Comparison of ENCODE assay signal across 9 cellular contexts in genomic region chr15:66882251-66883020, GRCh38.
A peak's percentile ranks its signal among the peaks of the same experiment; 100 is the strongest.
DNase-seq lines count a peak whose midpoint lies in the region; ATAC-seq, FAIRE-seq and TF ChIP-seq lines count a peak whose summit lies in the region.
"Had no signal": no experiment of that assay in that cellular context is flagged by ENCODE, and none has a peak within 500 bp of the region (broad histone marks: within the 10 kb centered on the region; RNA-seq: fewer than 3 reads in every experiment).

No MANE protein-coding gene starts in this region.

- POLR2A ChIA-PET in HepG2 (lab: Yijun Ruan, JAX), result no interaction called here

- H3K4me3 ChIP-seq in heart right ventricle (no peak overlapping the region), HepG2 (replicated peaks in 1 of 3; ENCODE audit: insufficient read depth in 1 of 3, low read depth in 2 of 3, low read length in 3 of 3) (no peak overlapping the region)

- H3K36me3 ChIP-seq in heart right ventricle, result no peaks in the 10 kb centered on the region
- no peaks in the 10 kb centered on the region for H3K36me3 ChIP-seq in HepG2 (replicated peaks in 1 of 2; ENCODE audit: control insufficient read depth in 1 of 2, insufficient read depth in 2 of 2, low read length in 2 of 2)

- intact Hi-C loops in heart right ventricle (cut with DNase I) (loop anchor here in 1 of 10 donors (2.0 to 5.0 kb wide), 2 partner anchors 20 to 305 kb away; no protein-coding TSS in a partner anchor), HepG2 (cut with micrococcal nuclease; ENCODE audit: unreplicated experiment) (no loop called here)

- H3K4me1 ChIP-seq in heart right ventricle, result peaks cover 24 to 78% (median 69%) of the 10 kb centered on the region in 9 donors
- H3K4me1 ChIP-seq in HepG2 (ENCODE audit: insufficient read depth, low read length), result peaks cover 13% of the 10 kb centered on the region

- H2AFZ ChIP-seq in HepG2 (ENCODE audit: low read length), result no peak overlapping the region

- BruUV-seq in HepG2 (replicated peaks; lab: Mats Ljungman, UMichigan), result no TSS peak

- H3K4me2 ChIP-seq in HepG2 (ENCODE audit: low read depth, low read length), result no peak overlapping the region

- ATAC-seq in heart right ventricle, result peak in 6 of 8 donors; percentile 10 to 39 (median 18)
- no peak for ATAC-seq in HG03095 (IDR thresholded peaks at IDR 0.05; ENCODE audit: unreplicated experiment)
- no peak for ATAC-seq in HepG2

- TF ChIP-seq POLR2A in HepG2 (IDR thresholded peaks at IDR 0.05; ENCODE audit: insufficient read depth in 1 of 2, low read depth in 2 of 2, low read length in 2 of 2), result no peak

- TF ChIP-seq CTCF in heart right ventricle (IDR thresholded peaks at IDR 0.05) (no peak), HepG2 (CRISPR knock-in tag; IDR thresholded peaks at IDR 0.05) (no peak), GM13977 (IDR thresholded peaks at IDR 0.05; ENCODE audit: extremely low read depth, insufficient read depth, missing control alignments) (no peak)

- no peak for TF ChIP-seq RAD21 in HepG2 (CRISPR knock-in tag; IDR thresholded peaks at IDR 0.05)

- in situ Hi-C loops in HepG2 (cut with HindIII; ENCODE audit: extremely low pct_ligation_motif_present, low pct_unique_long_range_greater_than_20kb) (no loop called here), GM13977 (cut with MboI; ENCODE audit: low pct_unique_long_range_greater_than_20kb, low sequenced_read_pairs, unreplicated experiment) (no loop called here)

- no peaks in the 10 kb centered on the region for H3K79me2 ChIP-seq in HepG2 (ENCODE audit: insufficient read depth, low read length)

- DNase-seq in H4 (ENCODE audit: low spot score) (peak; percentile 52), heart right ventricle (peak in 1 of 2 donors; percentile 31), HepG2 (ENCODE audit: low spot score) (no peak), GM13977 (ENCODE audit: low spot score) (no peak)
- peak; percentile 14 for DNase-seq in stimulated activated CD8-positive, alpha-beta memory T cell treated with anti-CD3 and anti-CD28 coated beads, Interleukin-4, amount 100 ng/mL, for 48 hours
- no peak for DNase-seq in stimulated activated CD4-positive, alpha-beta T cell treated with anti-CD3 and anti-CD28 coated beads, Interleukin-15, amount 100 ng/mL, for 24 hours
- DNase-seq: activated naive CD4-positive, alpha-beta T cell treated with Interleukin-2 at 50 U/mL for 16 hours had no signal

- H4K20me1 ChIP-seq in HepG2 (ENCODE audit: insufficient read depth, low read length), result no peaks in the 10 kb centered on the region

- no peak overlapping the region for H3K9ac ChIP-seq in HepG2 (ENCODE audit: insufficient read depth, low read depth, low read length)

- no peaks in the 10 kb centered on the region for H3K9me3 ChIP-seq in heart right ventricle
- no peaks in the 10 kb centered on the region for H3K9me3 ChIP-seq in HepG2 (ENCODE audit: low read length)

- 80 to 84% methylated on average over 11 of the region's 11 CpGs for WGBS in heart right ventricle, 2 donors
- 71% methylated on average over 8 of the region's 11 CpGs for WGBS in HepG2 (ENCODE audit: low lambda C conversion rate)

- H3K27me3 ChIP-seq in heart right ventricle (no peaks in the 10 kb centered on the region), HepG2 (ENCODE audit: control insufficient read depth in 1 of 2, insufficient read depth in 2 of 2, low read length in 2 of 2) (peaks cover 8 to 24% of the 10 kb centered on the region in 2 experiments; a peak in 2 of 5 replicates)

- CTCF ChIA-PET in HepG2 (lab: Yijun Ruan, JAX; ENCODE audit: low intra/inter-chr PET ratio, low total read pairs), result no interaction called here

- TF ChIP-seq EP300 in HepG2 (IDR thresholded peaks at IDR 0.05; ENCODE audit: low read depth in 2 of 2, low read length in 2 of 2), result no peak
- no peak for TF ChIP-seq EP300 in HepG2 (CRISPR knock-in tag; IDR thresholded peaks at IDR 0.05; ENCODE audit: borderline replicate concordance)

- FAIRE-seq in HepG2 (lab: Jason Lieb, UNC), result no peak

- peak overlapping the region; percentile 41 for H3K27ac ChIP-seq in angular gyrus (ENCODE audit: low read depth, low read length)
- peak overlapping the region; percentile 36 to 90 (median 74) for H3K27ac ChIP-seq in heart right ventricle
- H3K27ac ChIP-seq in HepG2 (ENCODE audit: extremely low read length, insufficient read depth, low read length), result no peak overlapping the region

TF ChIP-seq in HepG2, 621 proteins besides CTCF, POLR2A, EP300 and RAD21 (continues in another document):
- TF ChIP-seq ZNF224 (CRISPR knock-in tag; IDR thresholded peaks at IDR 0.05) (no peak), KAT2B (IDR thresholded peaks at IDR 0.05; ENCODE audit: borderline replicate concordance, low read depth, low read length) (no peak), ZNF841 (CRISPR knock-in tag; IDR thresholded peaks at IDR 0.05; ENCODE audit: borderline replicate concordance) (no peak), KLF16 (CRISPR knock-in tag; IDR thresholded peaks at IDR 0.05) (no peak), SNAPC4 (CRISPR knock-in tag; IDR thresholded peaks at IDR 0.05) (no peak), RFXAP (CRISPR knock-in tag; IDR thresholded peaks at IDR 0.05; ENCODE audit: borderline replicate concordance) (no peak), GABPB1 (CRISPR knock-in tag; IDR thresholded peaks at IDR 0.05) (no peak), EHMT2 (IDR thresholded peaks at IDR 0.05; ENCODE audit: borderline replicate concordance, low read depth, low read length) (no peak), HINFP (CRISPR knock-in tag; IDR thresholded peaks at IDR 0.05; ENCODE audit: low read depth) (no peak), PITX1 (CRISPR knock-in tag; IDR thresholded peaks at IDR 0.05) (no peak), ATF5 (CRISPR knock-in tag; IDR thresholded peaks at IDR 0.05; ENCODE audit: low read depth) (no peak), ZNF367 (CRISPR knock-in tag; IDR thresholded peaks at IDR 0.05; ENCODE audit: borderline replicate concordance) (no peak), ZNF354B (CRISPR knock-in tag; IDR thresholded peaks at IDR 0.05) (no peak)

Comparison
In these comparisons a context has a peak if more than half of its experiments do, and no peak if none do; other contexts are left out.
1. DNase-seq: peak in H4 (single experiment) and stimulated activated CD8-positive, alpha-beta memory T cell treated with anti-CD3 and anti-CD28 coated beads, Interleukin-4, amount 100 ng/mL, for 48 hours (single experiment); none in stimulated activated CD4-positive, alpha-beta T cell treated with anti-CD3 and anti-CD28 coated beads, Interleukin-15, amount 100 ng/mL, for 24 hours (single experiment), HepG2 (single experiment) and GM13977 (single experiment).
2. ATAC-seq: peak in heart right ventricle (6 of 8); none in HG03095 (single experiment) and HepG2 (single experiment).